Comparison of ENCODE assay signal across 19 cellular contexts in the genomic region with DNA sequence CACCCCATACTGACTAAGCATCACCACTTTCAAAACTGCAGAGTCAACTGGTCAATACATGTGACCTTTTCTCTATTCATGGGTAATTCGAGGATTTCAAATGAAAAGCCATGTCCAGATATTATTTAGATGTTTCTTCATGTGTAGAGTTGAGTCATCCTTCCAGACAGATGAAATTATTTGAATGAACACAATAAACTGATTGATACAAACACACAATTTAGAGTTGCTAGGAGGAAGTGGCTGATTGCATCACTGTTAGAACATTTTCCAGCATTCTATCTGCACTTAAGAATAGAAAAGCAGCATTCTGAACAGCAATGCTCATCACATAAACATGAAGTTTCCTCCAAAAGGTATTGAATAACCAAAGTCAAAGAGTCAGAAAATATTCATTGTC.
DNase-seq lines count a peak whose midpoint lies in the region; ATAC-seq and TF ChIP-seq lines count a peak whose summit lies in the region.
"Had no signal": no experiment of that assay in that cellular context is flagged by ENCODE, and none has a peak within 500 bp of the region (broad histone marks: within the 10 kb centered on the region; RNA-seq: fewer than 3 reads in every experiment).

No MANE protein-coding gene starts in this region.

- no peak overlapping the region for H3K4me3 Mint-ChIP-seq in activated CD8-positive, alpha-beta T cell treated with anti-CD3 and anti-CD28 coated beads for 36 hours
- H3K4me3 Mint-ChIP-seq: effector memory CD8-positive, alpha-beta T cell; nephron progenitor cell had no signal

- POLR2A ChIA-PET in activated CD8-positive, alpha-beta T cell treated with anti-CD3 and anti-CD28 coated beads for 36 hours (lab: Charles Lee), result no interaction called here

- H3K9me3 ChIP-seq in vagina, result no peaks in the 10 kb centered on the region
- H3K9me3 ChIP-seq: left ventricle myocardium inferior, sigmoid colon had no signal

- no peak overlapping the region for H3K27ac Mint-ChIP-seq in activated CD8-positive, alpha-beta T cell treated with anti-CD3 and anti-CD28 coated beads for 36 hours
- H3K27ac Mint-ChIP-seq: effector memory CD8-positive, alpha-beta T cell; nephron progenitor cell had no signal

- DNase-seq in NOMO-1 treated with DMSO at 0.1 percent for 48 hours (lab: John Stamatoyannopoulos, UW; ENCODE audit: unreplicated experiment) (peak; percentile 33), NOMO-1 treated with dmso at 0.1 percent for 144 hours (lab: John Stamatoyannopoulos, UW; ENCODE audit: unreplicated experiment) (no peak), astrocyte of the hippocampus (ENCODE audit: low read depth, low spot score) (peak; percentile 60), foreskin fibroblast (peak; percentile 1 to 7), NCI-H524 (lab: John Stamatoyannopoulos, UW) (no peak), NCI-H446 treated with DMSO at 0.1 percent for 48 hours (lab: John Stamatoyannopoulos, UW) (no peak), vagina (ENCODE audit: extremely low spot score in 2 of 2) (no peak)
- no peak for DNase-seq in activated CD8-positive, alpha-beta T cell treated with anti-CD3 and anti-CD28 coated beads for 36 hours
- DNase-seq: amygdala; COR-L47; effector memory CD8-positive, alpha-beta T cell; GOT3; left ventricle myocardium inferior; NCI-H1436 treated with DMSO at 0.1 percent for 48 hours; NCI-H69; nephron progenitor cell; sigmoid colon; stimulated activated naive CD8-positive, alpha-beta T cell treated with anti-CD3 and anti-CD28 coated beads, Interleukin-15, Interleukin-2, amounts not matched to agents 100 U/mL and 50 U/mL, for 24 hours had no signal

- CTCF ChIA-PET in activated CD8-positive, alpha-beta T cell treated with anti-CD3 and anti-CD28 coated beads for 36 hours (lab: Charles Lee), result no interaction called here

- peaks cover 9% of the 10 kb centered on the region for H3K4me1 ChIP-seq in vagina
- H3K4me1 ChIP-seq: left ventricle myocardium inferior, sigmoid colon had no signal

- H3K27me3 ChIP-seq in vagina, result no peaks in the 10 kb centered on the region
- H3K27me3 ChIP-seq: sigmoid colon had no signal

- H3K36me3 Mint-ChIP-seq in activated CD8-positive, alpha-beta T cell treated with anti-CD3 and anti-CD28 coated beads for 36 hours (ENCODE audit: low read depth), result no peaks in the 10 kb centered on the region

- TF ChIP-seq POLR2A in vagina (IDR thresholded peaks at IDR 0.05), result no peak

- H3K36me3 ChIP-seq in vagina, result no peaks in the 10 kb centered on the region
- H3K36me3 ChIP-seq: left ventricle myocardium inferior, sigmoid colon had no signal

- H3K27ac ChIP-seq in vagina, result no peak overlapping the region
- H3K27ac ChIP-seq: left ventricle myocardium inferior, RWPE1, sigmoid colon had no signal

- no peak for ATAC-seq in activated CD8-positive, alpha-beta T cell treated with anti-CD3 and anti-CD28 coated beads for 36 hours
- ATAC-seq: effector memory CD8-positive, alpha-beta T cell; stimulated activated naive CD8-positive, alpha-beta T cell treated with anti-CD3 and anti-CD28 coated beads, Interleukin-15, Interleukin-2, amounts not matched to agents 100 U/mL and 50 U/mL, for 24 hours had no signal

- TF ChIP-seq CTCF in foreskin fibroblast (IDR thresholded peaks at IDR 0.05; ENCODE audit: low read depth, low read length) (no peak), vagina (IDR thresholded peaks at IDR 0.05) (no peak)
- no peak for TF ChIP-seq CTCF in activated CD8-positive, alpha-beta T cell treated with anti-CD3 and anti-CD28 coated beads for 36 hours (IDR thresholded peaks at IDR 0.05)

- no peak overlapping the region for H3K4me3 ChIP-seq in foreskin fibroblast (ENCODE audit: low read depth in 1 of 2, low read length in 2 of 2)
- H3K4me3 ChIP-seq in vagina, result no peak overlapping the region
- H3K4me3 ChIP-seq: left ventricle myocardium inferior, sigmoid colon had no signal

- intact Hi-C loops in activated CD8-positive, alpha-beta T cell treated with anti-CD3 and anti-CD28 coated beads for 36 hours (cut with micrococcal nuclease), result no loop called here
- intact Hi-C loops in vagina (cut with DNase I), result no loop called here

- H3K27me3 Mint-ChIP-seq in activated CD8-positive, alpha-beta T cell treated with anti-CD3 and anti-CD28 coated beads for 36 hours, result no peaks in the 10 kb centered on the region
- H3K27me3 Mint-ChIP-seq: effector memory CD8-positive, alpha-beta T cell had no signal

- H3K4me1 Mint-ChIP-seq in activated CD8-positive, alpha-beta T cell treated with anti-CD3 and anti-CD28 coated beads for 36 hours (ENCODE audit: low read depth), result no peaks in the 10 kb centered on the region

- no peaks in the 10 kb centered on the region for H3K9me3 Mint-ChIP-seq in activated CD8-positive, alpha-beta T cell treated with anti-CD3 and anti-CD28 coated beads for 36 hours
- H3K9me3 Mint-ChIP-seq: nephron progenitor cell had no signal

Comparison
In these comparisons a context has a peak if more than half of its experiments do, and no peak if none do; other contexts are left out.
1. DNase-seq: peak in NOMO-1 treated with DMSO at 0.1 percent for 48 hours (single experiment), astrocyte of the hippocampus (single experiment) and foreskin fibroblast (2 of 2); none in NOMO-1 treated with dmso at 0.1 percent for 144 hours (single experiment), activated CD8-positive, alpha-beta T cell treated with anti-CD3 and anti-CD28 coated beads for 36 hours (single experiment), NCI-H524 (0 of 2), NCI-H446 treated with DMSO at 0.1 percent for 48 hours (single experiment) and vagina (0 of 2).